18 cellular contexts compared by ENCODE assay signal in the genomic region with DNA sequence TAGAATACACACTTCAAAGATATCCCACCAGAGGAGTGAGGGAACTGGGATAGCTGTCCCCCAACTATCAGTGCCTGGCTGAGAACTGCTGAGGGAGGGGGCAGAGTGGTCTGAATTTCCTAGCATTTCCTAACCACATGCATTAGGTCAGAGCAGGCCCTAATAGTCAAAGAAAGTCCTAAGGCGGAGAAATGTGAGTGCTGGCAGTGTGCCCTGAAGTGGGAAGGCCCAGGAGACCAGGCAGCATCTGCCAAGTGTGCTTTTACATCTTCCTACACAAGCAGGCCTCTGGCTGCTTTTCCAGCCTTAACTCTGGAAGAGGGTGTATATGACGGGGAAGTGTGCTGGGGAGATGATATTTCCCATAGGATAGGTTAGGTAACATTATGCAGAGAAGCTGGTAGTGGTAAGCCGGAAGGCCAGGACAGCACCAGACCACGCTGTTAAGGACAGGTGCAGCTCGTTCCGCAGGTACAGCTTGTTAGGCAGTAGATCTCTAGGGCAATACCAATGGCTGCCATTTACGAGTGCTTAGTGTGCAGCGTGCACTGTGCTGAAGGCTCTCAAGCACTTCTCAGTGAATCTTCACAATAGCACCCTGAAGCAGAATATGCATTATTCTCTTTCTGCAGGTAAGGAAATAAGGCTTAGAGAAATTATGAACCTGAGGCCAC. TPM values are rescaled to one million over a fixed set of nuclear protein-coding genes. Genes with fewer than 3 reads are reported as not detected.
DNase-seq lines count a peak whose midpoint lies in the region; ATAC-seq and TF ChIP-seq lines count a peak whose summit lies in the region.
"Had no signal": no experiment of that assay in that cellular context is flagged by ENCODE, and none has a peak within 500 bp of the region (broad histone marks: within the 10 kb centered on the region; RNA-seq: fewer than 3 reads in every experiment).

No MANE protein-coding gene starts in this region.

- H3K27ac ChIP-seq in effector memory CD4-positive, alpha-beta T cell (ENCODE audit: insufficient read depth, low read length, poor library complexity, severe bottlenecking), result no peak overlapping the region
- H3K27ac ChIP-seq: foreskin keratinocyte, parathyroid adenoma, SK-N-MC had no signal

- H3K27me3 Mint-ChIP-seq in neural crest cell (ENCODE audit: low read depth), result peaks cover 2% of the 10 kb centered on the region
- H3K27me3 Mint-ChIP-seq in activated T-helper 17 cell treated with anti-CD3 and anti-CD28 coated beads, Interleukin-2, amount 50 U/mL, for 72 hours, result peaks cover 3% of the 10 kb centered on the region

- H3K9me3 ChIP-seq in effector memory CD4-positive, alpha-beta T cell (ENCODE audit: control insufficient read depth, low read length), result no peaks in the 10 kb centered on the region

- H3K4me1 ChIP-seq in effector memory CD4-positive, alpha-beta T cell (ENCODE audit: control insufficient read depth, insufficient read depth, low read length, poor library complexity, severe bottlenecking), result no peaks in the 10 kb centered on the region
- H3K4me1 ChIP-seq: foreskin keratinocyte, parathyroid adenoma had no signal

- no peak for ATAC-seq in activated T-helper 17 cell treated with anti-CD3 and anti-CD28 coated beads, Interleukin-2, amount 50 U/mL, for 72 hours (replicated peaks)
- ATAC-seq: activated CD8-positive, alpha-beta T cell treated with anti-CD3 and anti-CD28 coated beads, Interleukin-2, amount 10 ng/mL, durations not matched to agents 7 days and 5 days; foreskin keratinocyte had no signal

- no peaks in the 10 kb centered on the region for H3K36me3 Mint-ChIP-seq in neural crest cell (ENCODE audit: low read depth)
- H3K36me3 Mint-ChIP-seq in activated T-helper 17 cell treated with anti-CD3 and anti-CD28 coated beads, Interleukin-2, amount 50 U/mL, for 72 hours (ENCODE audit: low read depth), result no peaks in the 10 kb centered on the region

- no peaks in the 10 kb centered on the region for H3K4me1 Mint-ChIP-seq in neural crest cell
- no peaks in the 10 kb centered on the region for H3K4me1 Mint-ChIP-seq in activated T-helper 17 cell treated with anti-CD3 and anti-CD28 coated beads, Interleukin-2, amount 50 U/mL, for 72 hours
- H3K4me1 Mint-ChIP-seq: IgD-negative memory B cell had no signal

- H3K9me3 Mint-ChIP-seq in neural crest cell, result no peaks in the 10 kb centered on the region
- peaks cover 3% of the 10 kb centered on the region for H3K9me3 Mint-ChIP-seq in activated T-helper 17 cell treated with anti-CD3 and anti-CD28 coated beads, Interleukin-2, amount 50 U/mL, for 72 hours
- H3K9me3 Mint-ChIP-seq: activated T-helper 2 cell treated with anti-CD3 and anti-CD28 coated beads, Interferon-gamma antibody, Interleukin-2, Interleukin-4, amounts not matched to agents 10 μg/mL and 5 μg/mL and 100 μg/mL, durations not matched to agents 14 hours and 24 hours and 36 hours had no signal

- TF ChIP-seq CTCF in astrocyte of the spinal cord (IDR thresholded peaks at IDR 0.05; ENCODE audit: low read depth, low read length), result no peak
- no peak for TF ChIP-seq CTCF in neural crest cell (conservative IDR thresholded peaks at IDR 0.05)

- no peak overlapping the region for H3K4me3 ChIP-seq in astrocyte of the spinal cord (ENCODE audit: low read depth, low read length)
- H3K4me3 ChIP-seq in effector memory CD4-positive, alpha-beta T cell (ENCODE audit: insufficient read depth, low read depth, low read length, poor library complexity, severe bottlenecking), result no peak overlapping the region
- H3K4me3 ChIP-seq: SK-N-MC had no signal

- peak overlapping the region; percentile 14 for H3K27ac Mint-ChIP-seq in neural crest cell (ENCODE audit: unreplicated experiment)
- H3K27ac Mint-ChIP-seq in activated T-helper 17 cell treated with anti-CD3 and anti-CD28 coated beads, Interleukin-2, amount 50 U/mL, for 72 hours, result no peak overlapping the region
- H3K27ac Mint-ChIP-seq: activated CD8-positive, alpha-beta T cell treated with anti-CD3 and anti-CD28 coated beads, Interleukin-2, amount 10 ng/mL, durations not matched to agents 7 days and 5 days; activated T-helper 2 cell treated with anti-CD3 and anti-CD28 coated beads, Interferon-gamma antibody, Interleukin-2, Interleukin-4, amounts not matched to agents 10 μg/mL and 5 μg/mL and 100 μg/mL, durations not matched to agents 14 hours and 24 hours and 36 hours; IgD-negative memory B cell had no signal

- in situ Hi-C loops in astrocyte of the spinal cord (cut with HindIII; ENCODE audit: low sequenced_read_pairs), result no loop called here

- no peaks in the 10 kb centered on the region for H3K27me3 ChIP-seq in effector memory CD4-positive, alpha-beta T cell (replicated peaks; ENCODE audit: control insufficient read depth, insufficient read depth, low read length, poor library complexity, severe bottlenecking)
- H3K27me3 ChIP-seq: foreskin keratinocyte had no signal

- H3K4me3 Mint-ChIP-seq in neural crest cell, result no peak overlapping the region
- H3K4me3 Mint-ChIP-seq in activated T-helper 17 cell treated with anti-CD3 and anti-CD28 coated beads, Interleukin-2, amount 50 U/mL, for 72 hours, result no peak overlapping the region
- H3K4me3 Mint-ChIP-seq: activated CD8-positive, alpha-beta T cell treated with anti-CD3 and anti-CD28 coated beads, Interleukin-2, amount 10 ng/mL, durations not matched to agents 7 days and 5 days; IgD-negative memory B cell had no signal

- no peaks in the 10 kb centered on the region for H3K36me3 ChIP-seq in effector memory CD4-positive, alpha-beta T cell (ENCODE audit: control insufficient read depth, insufficient read depth, low read length)

- DNase-seq in DMS 273 treated with DMSO at 0.1 percent for 48 hours (lab: John Stamatoyannopoulos, UW) (peak; percentile 50), NCI-H187 treated with DMSO at 0.1 percent for 48 hours (lab: John Stamatoyannopoulos, UW) (peak; percentile 66), astrocyte of the spinal cord (ENCODE audit: low read depth, low spot score) (peak; percentile 29), neural crest cell (ENCODE audit: low read depth, low spot score) (no peak), NCI-H748 treated with DMSO at 0.1 percent for 48 hours (lab: John Stamatoyannopoulos, UW) (no peak), HPDE6-E6E7 (ENCODE audit: extremely low spot score) (no peak)
- no peak for DNase-seq in effector memory CD4-positive, alpha-beta T cell
- DNase-seq: activated CD8-positive, alpha-beta T cell treated with anti-CD3 and anti-CD28 coated beads, Interleukin-2, amount 10 ng/mL, durations not matched to agents 7 days and 5 days; Calu3; foreskin keratinocyte had no signal

RNA-seq across cellular contexts. Expression of a gene that starts 9.1 kb away (rescaled TPM):
- total RNA-seq in neural crest cell, result not detected in 2 replicates
- not detected for total RNA-seq in activated T-helper 17 cell treated with anti-CD3 and anti-CD28 coated beads, Interleukin-2, amount 50 U/mL, for 72 hours
- total RNA-seq: activated T-helper 2 cell treated with anti-CD3 and anti-CD28 coated beads, Interferon-gamma antibody, Interleukin-2, Interleukin-4, amounts not matched to agents 10 μg/mL and 5 μg/mL and 100 μg/mL, durations not matched to agents 14 hours and 24 hours and 36 hours; aorta; dermis microvascular lymphatic vessel endothelial cell; foreskin keratinocyte; subcutaneous adipose tissue had no signal

Comparison
In these comparisons a context has a peak if more than half of its experiments do, and no peak if none do; other contexts are left out.
1. DNase-seq: peak in DMS 273 treated with DMSO at 0.1 percent for 48 hours (single experiment), NCI-H187 treated with DMSO at 0.1 percent for 48 hours (single experiment) and astrocyte of the spinal cord (single experiment); none in neural crest cell (single experiment), effector memory CD4-positive, alpha-beta T cell (0 of 3), NCI-H748 treated with DMSO at 0.1 percent for 48 hours (single experiment) and HPDE6-E6E7 (single experiment).